26 cellular contexts compared by ENCODE assay signal in the genomic region with DNA sequence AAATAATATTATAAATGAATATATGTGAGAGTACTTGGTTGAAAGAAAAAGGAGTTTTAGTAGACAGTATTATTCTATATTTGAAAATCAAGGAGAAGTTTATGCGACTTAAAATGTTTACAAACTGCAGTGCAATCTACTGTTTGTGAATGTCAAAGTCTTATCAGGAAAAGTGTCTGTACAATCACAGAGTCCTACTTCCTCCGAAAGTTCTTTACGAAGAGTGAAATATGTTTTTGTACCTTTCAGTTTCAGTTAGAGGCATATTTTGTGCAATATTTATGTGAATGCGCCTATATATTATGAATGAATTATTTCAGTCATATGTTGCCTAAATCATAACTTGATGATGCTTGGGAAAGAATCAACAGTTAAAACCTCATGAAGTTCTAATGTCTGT. TPM values are rescaled to one million over a fixed set of nuclear protein-coding genes. Genes with fewer than 3 reads are reported as not detected.
"Had no signal": no experiment of that assay in that cellular context is flagged by ENCODE, and none has a peak within 500 bp of the region (broad histone marks: within the 10 kb centered on the region; RNA-seq: fewer than 3 reads in every experiment).

No MANE protein-coding gene starts in this region.

- H2AFZ ChIP-seq: hepatocyte had no signal

- H3K9me3 ChIP-seq: gastrocnemius medialis, pancreas, right atrium auricular region, spleen, testis, transverse colon, upper lobe of right lung, uterus had no signal

- DNase-seq: effector CD8-positive, alpha-beta T cell; endodermal cell; foreskin fibroblast; gastrocnemius medialis; heart left ventricle; kidney; natural killer cell; occipital lobe; pancreas; spleen; stimulated activated CD4-positive, alpha-beta T cell treated with anti-CD3 and anti-CD28 coated beads, Interleukin-4, amount 100 ng/mL, for 4 hours; stimulated activated naive CD8-positive, alpha-beta T cell treated with anti-CD3 and anti-CD28 coated beads, Interleukin-15, Interleukin-2, amounts not matched to agents 100 U/mL and 50 U/mL, for 24 hours; substantia nigra; testis; transverse colon; upper lobe of right lung; uterus had no signal

- ATAC-seq: esophagus mucosa; gastrocnemius medialis; heart left ventricle; left lobe of liver; natural killer cell; pancreas; stimulated activated memory B cell treated with anti-CD40 and anti-IgM and Interleukin-4, amounts not matched to agents 10 μg/mL and 1 μg/mL and 100 μg/mL, for 72 hours; stimulated activated naive CD8-positive, alpha-beta T cell treated with anti-CD3 and anti-CD28 coated beads, Interleukin-15, Interleukin-2, amounts not matched to agents 100 U/mL and 50 U/mL, for 24 hours; upper lobe of right lung had no signal

- H3K4me3 ChIP-seq: gastrocnemius medialis, heart left ventricle, hepatocyte, lung, right atrium auricular region, skin epidermis, spleen, testis, transverse colon, upper lobe of right lung, uterus had no signal

- H3K27me3 ChIP-seq: gastrocnemius medialis, heart left ventricle, hepatocyte, pancreas, right atrium auricular region, spleen, testis, transverse colon, upper lobe of right lung, uterus had no signal

- H3K4me2 ChIP-seq: hepatocyte had no signal

- H3K27ac ChIP-seq: epithelial cell of prostate, gastrocnemius medialis, heart left ventricle, hepatocyte, right atrium auricular region, skin epidermis, spleen, testis, transverse colon, upper lobe of right lung, uterus had no signal

- FAIRE-seq: kidney, pancreas had no signal

- H3K36me3 ChIP-seq: gastrocnemius medialis, heart left ventricle, pancreas, right atrium auricular region, spleen, transverse colon, upper lobe of right lung, uterus had no signal

- H3K4me1 ChIP-seq: testis, upper lobe of right lung, uterus had no signal

- H3K79me2 ChIP-seq: hepatocyte had no signal

RNA-seq across cellular contexts. Expression of gene TTLL13, which starts 47.6 kb away (rescaled TPM):
- total RNA-seq: esophagus mucosa, gastrocnemius medialis, hepatocyte, posterior vena cava, right atrium auricular region, upper lobe of right lung had no signal
- polyA plus RNA-seq: hepatocyte had no signal
